Comparison of ENCODE assay signal across 8 cellular contexts in the genomic region with DNA sequence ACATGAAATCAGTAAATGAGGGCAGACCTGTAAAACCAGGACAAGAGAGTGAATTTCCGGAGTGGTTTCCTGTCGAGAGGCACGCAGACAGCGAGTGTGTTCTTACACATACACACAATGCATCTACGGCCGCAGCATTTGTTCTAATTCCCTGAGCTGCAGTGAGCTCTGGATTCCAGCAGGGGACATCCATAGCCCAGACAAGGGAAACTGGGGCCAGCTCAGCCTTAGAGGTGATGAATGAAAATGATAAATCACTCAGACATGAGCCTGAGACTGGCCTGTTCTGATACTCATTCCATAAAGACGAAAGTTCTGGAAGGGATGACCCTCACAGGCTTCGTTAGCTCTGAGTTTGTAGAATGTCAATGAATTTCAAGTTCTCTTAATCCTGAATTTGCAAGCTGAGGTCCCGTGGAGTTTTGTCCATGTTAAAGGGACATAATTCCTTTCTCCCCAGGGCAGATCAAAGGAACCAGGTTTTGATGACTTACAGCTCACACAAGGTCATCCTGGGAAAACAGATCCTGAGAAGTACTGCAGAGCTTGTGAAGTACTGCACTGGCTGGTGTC.
DNase-seq lines count a peak whose midpoint lies in the region; ATAC-seq and TF ChIP-seq lines count a peak whose summit lies in the region.

No MANE protein-coding gene starts in this region.

- H3K4me3 Mint-ChIP-seq in Calu3 (ENCODE audit: low read depth, unreplicated experiment) (no peak overlapping the region), glutamatergic neuron (ENCODE audit: unreplicated experiment) (no peak overlapping the region), progenitor cell of endocrine pancreas (ENCODE audit: low read depth) (no peak overlapping the region)
- no peak overlapping the region for H3K4me3 Mint-ChIP-seq in activated CD4-positive, alpha-beta memory T cell treated with anti-CD3 and anti-CD28 coated beads for 36 hours

- H3K36me3 Mint-ChIP-seq in Calu3 (ENCODE audit: insufficient read depth, unreplicated experiment) (no peaks in the 10 kb centered on the region), glutamatergic neuron (ENCODE audit: unreplicated experiment) (no peaks in the 10 kb centered on the region), progenitor cell of endocrine pancreas (ENCODE audit: insufficient read depth) (no peaks in the 10 kb centered on the region)
- H3K36me3 Mint-ChIP-seq in activated CD4-positive, alpha-beta memory T cell treated with anti-CD3 and anti-CD28 coated beads for 36 hours = no peaks in the 10 kb centered on the region

- intact Hi-C loops in Calu3 (cut with micrococcal nuclease; ENCODE audit: unreplicated experiment) = loop anchor here (1.0 to 5.0 kb wide), 4 partner anchors 304 to 761 kb away; no protein-coding TSS in a partner anchor
- intact Hi-C loops in activated CD4-positive, alpha-beta memory T cell treated with anti-CD3 and anti-CD28 coated beads for 36 hours (cut with micrococcal nuclease) = loop anchor here (2.0 kb wide), 1 partner anchor 761 kb away; no protein-coding TSS in a partner anchor

- H3K4me1 Mint-ChIP-seq in Calu3 (ENCODE audit: low read depth, unreplicated experiment) (peaks cover 22% of the 10 kb centered on the region), glutamatergic neuron (ENCODE audit: low read depth, unreplicated experiment) (peaks cover 13% of the 10 kb centered on the region), progenitor cell of endocrine pancreas (ENCODE audit: low read depth) (peaks cover 6% of the 10 kb centered on the region)
- peaks cover 3% of the 10 kb centered on the region for H3K4me1 Mint-ChIP-seq in activated CD4-positive, alpha-beta memory T cell treated with anti-CD3 and anti-CD28 coated beads for 36 hours (ENCODE audit: low read depth)

- peak overlapping the region; percentile 30 for H3K27ac Mint-ChIP-seq in Calu3 (ENCODE audit: unreplicated experiment)
- H3K27ac Mint-ChIP-seq in activated CD4-positive, alpha-beta memory T cell treated with anti-CD3 and anti-CD28 coated beads for 36 hours = no peak overlapping the region
- no peak overlapping the region for H3K27ac Mint-ChIP-seq in glutamatergic neuron (ENCODE audit: unreplicated experiment)
- no peak overlapping the region for H3K27ac Mint-ChIP-seq in progenitor cell of endocrine pancreas

- no TSS peak for BruUV-seq in Calu3 (replicated peaks; lab: Mats Ljungman, UMichigan)

- H3K27me3 Mint-ChIP-seq in Calu3 (ENCODE audit: unreplicated experiment) (no peaks in the 10 kb centered on the region), glutamatergic neuron (ENCODE audit: unreplicated experiment) (no peaks in the 10 kb centered on the region), progenitor cell of endocrine pancreas (peaks cover 6% of the 10 kb centered on the region)
- no peaks in the 10 kb centered on the region for H3K27me3 Mint-ChIP-seq in activated CD4-positive, alpha-beta memory T cell treated with anti-CD3 and anti-CD28 coated beads for 36 hours

- TF ChIP-seq CTCF in Calu3 (IDR thresholded peaks at IDR 0.05; ENCODE audit: unreplicated experiment) = peak; percentile 79
- peak; percentile 81 for TF ChIP-seq CTCF in glutamatergic neuron (IDR thresholded peaks at IDR 0.05; ENCODE audit: partially characterized antibody, unreplicated experiment)
- TF ChIP-seq CTCF in progenitor cell of endocrine pancreas (IDR thresholded peaks at IDR 0.05; ENCODE audit: unreplicated experiment) = peak; percentile 77

- CTCF ChIA-PET in Calu3 (lab: Charles Lee) = interaction anchor here (0.5 to 1.4 kb wide), 8 partner anchors 10 to 762 kb away, joined by 3 to 27 read pairs (median 6); no protein-coding TSS in a partner anchor
- CTCF ChIA-PET in activated CD4-positive, alpha-beta memory T cell treated with anti-CD3 and anti-CD28 coated beads for 36 hours (lab: Charles Lee) = interaction anchor here (0.6 to 1.1 kb wide), 5 partner anchors 12 to 910 kb away, joined by 3 read pairs; no protein-coding TSS in a partner anchor

- ATAC-seq in GM19043 (IDR thresholded peaks at IDR 0.05; ENCODE audit: low read depth, unreplicated experiment) (peak; percentile 93), HG03175 (IDR thresholded peaks at IDR 0.05; ENCODE audit: unreplicated experiment) (peak; percentile 80)

- H3K9me3 Mint-ChIP-seq in Calu3 (ENCODE audit: low read depth, unreplicated experiment) (no peaks in the 10 kb centered on the region), glutamatergic neuron (ENCODE audit: unreplicated experiment) (no peaks in the 10 kb centered on the region), progenitor cell of endocrine pancreas (ENCODE audit: low read depth) (no peaks in the 10 kb centered on the region)
- no peaks in the 10 kb centered on the region for H3K9me3 Mint-ChIP-seq in activated CD4-positive, alpha-beta memory T cell treated with anti-CD3 and anti-CD28 coated beads for 36 hours

- DNase-seq in Calu3 (peak; percentile 66), NCI-H2196 (lab: John Stamatoyannopoulos, UW; ENCODE audit: unreplicated experiment) (peak; percentile 69), glutamatergic neuron (peak; percentile 75), progenitor cell of endocrine pancreas (ENCODE audit: low spot score, unreplicated experiment) (peak; percentile 27), germinal center (ENCODE audit: low spot score) (no peak)
- peak; percentile 36 for DNase-seq in activated CD4-positive, alpha-beta memory T cell treated with anti-CD3 and anti-CD28 coated beads for 36 hours

- POLR2A ChIA-PET in activated CD4-positive, alpha-beta memory T cell treated with anti-CD3 and anti-CD28 coated beads for 36 hours (lab: Charles Lee) = no interaction called here
